Comparison of ENCODE assay signal across 17 cellular contexts in the genomic region with DNA sequence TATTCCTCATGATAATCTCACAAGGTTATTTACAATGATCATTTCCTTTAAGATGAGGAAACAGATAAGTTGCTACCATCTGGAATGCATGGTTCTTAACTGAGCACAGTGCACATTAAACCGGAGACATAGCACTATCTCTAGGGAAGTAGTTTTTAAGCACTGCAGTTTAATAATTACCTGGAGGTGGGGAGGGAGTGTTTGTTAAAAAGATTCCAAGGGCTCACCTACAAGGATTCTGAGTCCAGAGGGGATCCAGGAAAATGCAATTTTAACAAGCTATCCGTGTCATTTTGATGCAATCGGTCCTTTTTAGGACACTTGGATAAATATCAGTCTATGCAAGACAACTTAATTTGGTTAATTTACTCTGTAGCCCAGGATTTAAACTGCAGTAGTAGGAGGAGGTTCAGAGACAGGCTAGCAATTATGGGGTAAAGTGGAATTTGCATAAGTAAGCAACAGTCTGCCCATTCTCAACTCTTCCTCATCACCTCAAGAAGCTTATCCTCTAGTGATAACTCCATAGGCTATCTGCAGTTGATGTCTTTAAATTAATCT.
"Had no signal": no experiment of that assay in that cellular context is flagged by ENCODE, and none has a peak within 500 bp of the region (broad histone marks: within the 10 kb centered on the region; RNA-seq: fewer than 3 reads in every experiment).

No MANE protein-coding gene starts in this region.

- H3K36me3 Mint-ChIP-seq: activated naive CD8-positive, alpha-beta T cell; brain; memory B cell; stimulated activated effector memory CD8-positive, alpha-beta T cell treated with anti-CD3 and anti-CD28 coated beads, Interleukin-12 subunit alpha, Interleukin-12 subunit beta, amount 100 ng/mL, for 72 hours had no signal

- H3K9me3 ChIP-seq: left lung, tibial artery, vagina had no signal

- DNase-seq: activated CD4-positive, alpha-beta memory T cell treated with anti-CD3 and anti-CD28 coated beads, Interleukin-2, amount 10 ng/mL, durations not matched to agents 7 days and 5 days; activated gamma-delta T cell; activated T-cell treated with anti-CD3 and anti-CD28 coated beads, Interleukin-2, amount 50 U/mL, for 48 hours; amygdala; cerebellar nuclear complex; head of caudate nucleus; left lung; nephron progenitor cell; retina; tibial artery had no signal

- H3K4me3 ChIP-seq: left lung, tibial artery, vagina had no signal

- H3K27me3 ChIP-seq: tibial artery, vagina had no signal

- H3K9me3 Mint-ChIP-seq: activated CD4-positive, alpha-beta memory T cell treated with anti-CD3 and anti-CD28 coated beads, Interleukin-2, amount 10 ng/mL, durations not matched to agents 7 days and 5 days; memory B cell; nephron progenitor cell; stimulated activated effector memory CD8-positive, alpha-beta T cell treated with anti-CD3 and anti-CD28 coated beads, Interleukin-12 subunit alpha, Interleukin-12 subunit beta, amount 100 ng/mL, for 72 hours; T-helper 2 cell treated with Interferon-gamma antibody and Interleukin-4, amounts not matched to agents 5 μg/mL and 100 μg/mL, for 36 hours had no signal

- H3K36me3 ChIP-seq: left lung, tibial artery, vagina had no signal

- H3K27ac Mint-ChIP-seq: activated CD4-positive, alpha-beta memory T cell treated with anti-CD3 and anti-CD28 coated beads, Interleukin-2, amount 10 ng/mL, durations not matched to agents 7 days and 5 days; activated naive CD8-positive, alpha-beta T cell; memory B cell; nephron progenitor cell; stimulated activated effector memory CD8-positive, alpha-beta T cell treated with anti-CD3 and anti-CD28 coated beads, Interleukin-12 subunit alpha, Interleukin-12 subunit beta, amount 100 ng/mL, for 72 hours; T-helper 2 cell treated with Interferon-gamma antibody and Interleukin-4, amounts not matched to agents 5 μg/mL and 100 μg/mL, for 36 hours had no signal

- ATAC-seq: esophagus mucosa; left lung; stimulated activated effector memory CD8-positive, alpha-beta T cell treated with anti-CD3 and anti-CD28 coated beads, Interleukin-12 subunit alpha, Interleukin-12 subunit beta, amount 100 ng/mL, for 72 hours had no signal

- H3K27ac ChIP-seq: left lung, vagina had no signal

- H3K4me3 Mint-ChIP-seq: activated CD4-positive, alpha-beta memory T cell treated with anti-CD3 and anti-CD28 coated beads, Interleukin-2, amount 10 ng/mL, durations not matched to agents 7 days and 5 days; activated naive CD8-positive, alpha-beta T cell; memory B cell; nephron progenitor cell; stimulated activated effector memory CD8-positive, alpha-beta T cell treated with anti-CD3 and anti-CD28 coated beads, Interleukin-12 subunit alpha, Interleukin-12 subunit beta, amount 100 ng/mL, for 72 hours; T-helper 2 cell treated with Interferon-gamma antibody and Interleukin-4, amounts not matched to agents 5 μg/mL and 100 μg/mL, for 36 hours had no signal
